ENCODE assay signal across 8 cellular contexts in genomic region chr19:45340899-45341453, GRCh38. TPM values are rescaled to one million over a fixed set of nuclear protein-coding genes. Genes with fewer than 3 reads are reported as not detected.
DNase-seq lines count a peak whose midpoint lies in the region; ATAC-seq and TF ChIP-seq lines count a peak whose summit lies in the region.

No MANE protein-coding gene starts in this region.

- TF ChIP-seq CTCF in AG10803 (conservative IDR thresholded peaks at IDR 0.05; ENCODE audit: low read length) (no peak), coronary artery (IDR thresholded peaks at IDR 0.05) (no peak), lower lobe of right lung (IDR thresholded peaks at IDR 0.05) (no peak)

- H3K36me3 ChIP-seq in HUES48 (ENCODE audit: control insufficient read depth, insufficient read depth, low read length) (no peaks in the 10 kb centered on the region), lower lobe of right lung (no peaks in the 10 kb centered on the region)

- H3K4me1 ChIP-seq in HUES48 (ENCODE audit: control insufficient read depth, insufficient read depth, low read length): no peaks in the 10 kb centered on the region
- peaks cover 5% of the 10 kb centered on the region for H3K4me1 ChIP-seq in lower lobe of right lung

- no peak overlapping the region for H3K27ac ChIP-seq in HUES48 (ENCODE audit: low read depth, low read length)
- H3K27ac ChIP-seq in coronary artery: no peak overlapping the region
- H3K27ac ChIP-seq in lower lobe of right lung: no peak overlapping the region

- ATAC-seq in lower lobe of right lung: peak; percentile 53 to 67
- ATAC-seq in GM21528 (IDR thresholded peaks at IDR 0.05; ENCODE audit: low FRiP score, unreplicated experiment): no peak

- H3K9ac ChIP-seq in HUES48 (ENCODE audit: low read depth, low read length): no peak overlapping the region

- H3K27me3 ChIP-seq in HUES48 (ENCODE audit: control insufficient read depth, insufficient read depth, low read length) (peaks cover 23% of the 10 kb centered on the region), lower lobe of right lung (ENCODE audit: low read depth) (peaks cover 30% of the 10 kb centered on the region)

- H3K4me3 ChIP-seq in AG10803 (ENCODE audit: low read length): no peak overlapping the region
- peak overlapping the region; percentile 66 for H3K4me3 ChIP-seq in HUES48 (ENCODE audit: low read depth, low read length)
- peak overlapping the region; percentile 53 for H3K4me3 ChIP-seq in coronary artery
- H3K4me3 ChIP-seq in lower lobe of right lung: peak overlapping the region; percentile 45

- H3K9me3 ChIP-seq in HUES48 (ENCODE audit: control insufficient read depth, insufficient read depth, low read length) (no peaks in the 10 kb centered on the region), lower lobe of right lung (no peaks in the 10 kb centered on the region)

- intact Hi-C loops in lower lobe of right lung (cut with DNase I): no loop called here

- DNase-seq in AG10803 (ENCODE audit: low read depth): peak; percentile 18
- DNase-seq in coronary artery (ENCODE audit: low spot score): no peak
- DNase-seq in lower lobe of right lung: no peak
- DNase-seq in islet precursor cell: no peak
- no peak for DNase-seq in DMS153 treated with DMSO at 0.1 percent for 48 hours (lab: John Stamatoyannopoulos, UW; ENCODE audit: unreplicated experiment)
- DNase-seq in GM03348 (ENCODE audit: low spot score): no peak

RNA-seq across cellular contexts. Expression of gene KLC3, which starts 0.4 kb away (rescaled TPM):
- 1.4 TPM for total RNA-seq in lower lobe of right lung

RNA-seq across cellular contexts. Expression of gene CKM, which starts 18.3 kb away (rescaled TPM):
- 0.24 TPM for total RNA-seq in lower lobe of right lung

RNA-seq across cellular contexts. Expression of gene ERCC2, which starts 29.4 kb away (rescaled TPM):
- 14.0 TPM for total RNA-seq in lower lobe of right lung
